ENCODE assay signal across 1 cellular context in the genomic region with DNA sequence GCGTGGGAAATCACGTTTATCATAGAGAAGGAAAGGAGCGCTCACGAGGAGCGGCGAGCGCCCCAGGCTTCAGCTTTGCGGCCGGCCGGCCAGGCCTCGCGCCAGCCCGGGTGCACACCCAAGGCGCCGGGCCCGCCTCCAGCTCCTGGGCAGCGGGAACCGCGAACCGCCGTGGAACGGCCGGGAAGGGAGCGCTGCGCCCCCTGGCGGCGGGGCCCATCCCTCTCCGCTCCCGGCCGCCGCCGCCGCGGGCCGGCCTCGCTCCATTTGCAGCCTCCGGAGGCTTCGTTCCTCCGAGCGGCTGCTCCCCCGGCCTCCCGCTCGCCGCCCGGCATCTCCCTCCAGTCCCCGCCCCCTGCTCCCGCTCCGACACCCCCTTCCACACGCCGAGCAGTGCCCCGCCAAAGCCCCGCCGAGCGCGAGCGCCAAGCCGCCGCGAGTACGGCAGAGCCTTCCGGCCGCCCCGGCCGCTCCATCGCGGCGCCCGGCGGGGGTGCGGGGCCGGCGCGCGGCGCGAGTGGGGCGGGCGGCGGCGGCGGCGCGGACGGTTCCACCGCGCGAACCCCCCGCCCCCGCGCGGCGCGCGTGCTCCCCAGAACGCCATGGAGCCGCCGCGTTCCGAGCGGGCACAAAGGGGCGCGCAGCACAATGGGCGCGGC.
A peak's percentile ranks its signal among the peaks of the same experiment; 100 is the strongest.
TF ChIP-seq lines count a peak whose summit lies in the region.

No MANE protein-coding gene starts in this region.

TF ChIP-seq in K562, 482 proteins besides CTCF, POLR2A, EP300 and RAD21 (continued from another document and continues in another):
- TF ChIP-seq, protein P1, sequence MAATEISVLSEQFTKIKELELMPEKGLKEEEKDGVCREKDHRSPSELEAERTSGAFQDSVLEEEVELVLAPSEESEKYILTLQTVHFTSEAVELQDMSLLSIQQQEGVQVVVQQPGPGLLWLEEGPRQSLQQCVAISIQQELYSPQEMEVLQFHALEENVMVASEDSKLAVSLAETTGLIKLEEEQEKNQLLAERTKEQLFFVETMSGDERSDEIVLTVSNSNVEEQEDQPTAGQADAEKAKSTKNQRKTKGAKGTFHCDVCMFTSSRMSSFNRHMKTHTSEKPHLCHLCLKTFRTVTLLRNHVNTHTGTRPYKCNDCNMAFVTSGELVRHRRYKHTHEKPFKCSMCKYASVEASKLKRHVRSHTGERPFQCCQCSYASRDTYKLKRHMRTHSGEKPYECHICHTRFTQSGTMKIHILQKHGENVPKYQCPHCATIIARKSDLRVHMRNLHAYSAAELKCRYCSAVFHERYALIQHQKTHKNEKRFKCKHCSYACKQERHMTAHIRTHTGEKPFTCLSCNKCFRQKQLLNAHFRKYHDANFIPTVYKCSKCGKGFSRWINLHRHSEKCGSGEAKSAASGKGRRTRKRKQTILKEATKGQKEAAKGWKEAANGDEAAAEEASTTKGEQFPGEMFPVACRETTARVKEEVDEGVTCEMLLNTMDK (IDR thresholded peaks at IDR 0.05; ENCODE audit: borderline replicate concordance, insufficient read depth, low read depth, low read length, poor library complexity, severe bottlenecking), result peak; percentile 79
- no peak for TF ChIP-seq ZNF408 (CRISPR knock-in tag; IDR thresholded peaks at IDR 0.05; ENCODE audit: low read depth)
- no peak for TF ChIP-seq BCL6 (CRISPR knock-in tag; IDR thresholded peaks at IDR 0.05)
- peak in 1 of 2 experiments; percentile 29; a peak in 1 of 4 replicates for TF ChIP-seq HDAC1 (IDR thresholded peaks at IDR 0.05)
- TF ChIP-seq HDAC6 (IDR thresholded peaks at IDR 0.05; ENCODE audit: low read depth, low read length), result no peak
- no peak; the same call in 1 of the 2 replicates for TF ChIP-seq ZBTB1 (CRISPR knock-in tag; IDR thresholded peaks at IDR 0.05; ENCODE audit: borderline replicate concordance, low read depth)
- TF ChIP-seq, protein P2, sequence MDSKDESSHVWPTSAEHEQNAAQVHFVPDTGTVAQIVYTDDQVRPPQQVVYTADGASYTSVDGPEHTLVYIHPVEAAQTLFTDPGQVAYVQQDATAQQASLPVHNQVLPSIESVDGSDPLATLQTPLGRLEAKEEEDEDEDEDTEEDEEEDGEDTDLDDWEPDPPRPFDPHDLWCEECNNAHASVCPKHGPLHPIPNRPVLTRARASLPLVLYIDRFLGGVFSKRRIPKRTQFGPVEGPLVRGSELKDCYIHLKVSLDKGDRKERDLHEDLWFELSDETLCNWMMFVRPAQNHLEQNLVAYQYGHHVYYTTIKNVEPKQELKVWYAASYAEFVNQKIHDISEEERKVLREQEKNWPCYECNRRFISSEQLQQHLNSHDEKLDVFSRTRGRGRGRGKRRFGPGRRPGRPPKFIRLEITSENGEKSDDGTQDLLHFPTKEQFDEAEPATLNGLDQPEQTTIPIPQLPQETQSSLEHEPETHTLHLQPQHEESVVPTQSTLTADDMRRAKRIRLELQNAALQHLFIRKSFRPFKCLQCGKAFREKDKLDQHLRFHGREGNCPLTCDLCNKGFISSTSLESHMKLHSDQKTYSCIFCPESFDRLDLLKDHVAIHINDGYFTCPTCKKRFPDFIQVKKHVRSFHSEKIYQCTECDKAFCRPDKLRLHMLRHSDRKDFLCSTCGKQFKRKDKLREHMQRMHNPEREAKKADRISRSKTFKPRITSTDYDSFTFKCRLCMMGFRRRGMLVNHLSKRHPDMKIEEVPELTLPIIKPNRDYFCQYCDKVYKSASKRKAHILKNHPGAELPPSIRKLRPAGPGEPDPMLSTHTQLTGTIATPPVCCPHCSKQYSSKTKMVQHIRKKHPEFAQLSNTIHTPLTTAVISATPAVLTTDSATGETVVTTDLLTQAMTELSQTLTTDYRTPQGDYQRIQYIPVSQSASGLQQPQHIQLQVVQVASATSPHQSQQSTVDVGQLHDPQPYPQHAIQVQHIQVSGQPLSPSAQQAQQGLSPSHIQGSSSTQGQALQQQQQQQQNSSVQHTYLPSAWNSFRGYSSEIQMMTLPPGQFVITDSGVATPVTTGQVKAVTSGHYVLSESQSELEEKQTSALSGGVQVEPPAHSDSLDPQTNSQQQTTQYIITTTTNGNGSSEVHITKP (IDR thresholded peaks at IDR 0.05; ENCODE audit: partially characterized antibody), result peak; percentile 42
- no peak for TF ChIP-seq MTA1 (IDR thresholded peaks at IDR 0.05; ENCODE audit: borderline replicate concordance)
- TF ChIP-seq GTF2E2 (tag; IDR thresholded peaks at IDR 0.05), result no peak
- TF ChIP-seq E2F3 (CRISPR knock-in tag; IDR thresholded peaks at IDR 0.05), result peak; percentile 75; the same call in 1 of the 2 replicates
- TF ChIP-seq POLR2AphosphoS2 (IDR thresholded peaks at IDR 0.05; ENCODE audit: low read length), result no peak
- no peak for TF ChIP-seq TAF7 (tag; IDR thresholded peaks at IDR 0.05)
- no peak for TF ChIP-seq TSC22D4 (tag; IDR thresholded peaks at IDR 0.05)
- TF ChIP-seq, protein P3, sequence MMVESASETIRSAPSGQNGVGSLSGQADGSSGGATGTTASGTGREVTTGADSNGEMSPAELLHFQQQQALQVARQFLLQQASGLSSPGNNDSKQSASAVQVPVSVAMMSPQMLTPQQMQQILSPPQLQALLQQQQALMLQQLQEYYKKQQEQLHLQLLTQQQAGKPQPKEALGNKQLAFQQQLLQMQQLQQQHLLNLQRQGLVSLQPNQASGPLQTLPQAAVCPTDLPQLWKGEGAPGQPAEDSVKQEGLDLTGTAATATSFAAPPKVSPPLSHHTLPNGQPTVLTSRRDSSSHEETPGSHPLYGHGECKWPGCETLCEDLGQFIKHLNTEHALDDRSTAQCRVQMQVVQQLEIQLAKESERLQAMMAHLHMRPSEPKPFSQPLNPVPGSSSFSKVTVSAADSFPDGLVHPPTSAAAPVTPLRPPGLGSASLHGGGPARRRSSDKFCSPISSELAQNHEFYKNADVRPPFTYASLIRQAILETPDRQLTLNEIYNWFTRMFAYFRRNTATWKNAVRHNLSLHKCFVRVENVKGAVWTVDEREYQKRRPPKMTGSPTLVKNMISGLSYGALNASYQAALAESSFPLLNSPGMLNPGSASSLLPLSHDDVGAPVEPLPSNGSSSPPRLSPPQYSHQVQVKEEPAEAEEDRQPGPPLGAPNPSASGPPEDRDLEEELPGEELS (CRISPR knock-in tag; IDR thresholded peaks at IDR 0.05; ENCODE audit: borderline replicate concordance), result no peak; the same call in 1 of the 2 replicates
- TF ChIP-seq NR2C2 (CRISPR knock-in tag; IDR thresholded peaks at IDR 0.05), result no peak
- TF ChIP-seq NR2C2 (tag; IDR thresholded peaks at IDR 0.05), result no peak
- TF ChIP-seq SIN3B (IDR thresholded peaks at IDR 0.05; ENCODE audit: low read depth), result no peak
- peak; percentile 23; the same call in 1 of the 2 replicates for TF ChIP-seq HDAC8 (tag; IDR thresholded peaks at IDR 0.05)
- no peak for TF ChIP-seq CBX3 (IDR thresholded peaks at IDR 0.05; ENCODE audit: borderline replicate concordance in 1 of 2, low read length in 2 of 2)
- no peak for TF ChIP-seq TEAD4 (IDR thresholded peaks at IDR 0.05; ENCODE audit: low read length)
- no peak for TF ChIP-seq TEAD4 (CRISPR knock-in tag; IDR thresholded peaks at IDR 0.05; ENCODE audit: borderline replicate concordance)
- no peak for TF ChIP-seq TCF7 (IDR thresholded peaks at IDR 0.05; ENCODE audit: borderline replicate concordance)
- TF ChIP-seq, protein P4, sequence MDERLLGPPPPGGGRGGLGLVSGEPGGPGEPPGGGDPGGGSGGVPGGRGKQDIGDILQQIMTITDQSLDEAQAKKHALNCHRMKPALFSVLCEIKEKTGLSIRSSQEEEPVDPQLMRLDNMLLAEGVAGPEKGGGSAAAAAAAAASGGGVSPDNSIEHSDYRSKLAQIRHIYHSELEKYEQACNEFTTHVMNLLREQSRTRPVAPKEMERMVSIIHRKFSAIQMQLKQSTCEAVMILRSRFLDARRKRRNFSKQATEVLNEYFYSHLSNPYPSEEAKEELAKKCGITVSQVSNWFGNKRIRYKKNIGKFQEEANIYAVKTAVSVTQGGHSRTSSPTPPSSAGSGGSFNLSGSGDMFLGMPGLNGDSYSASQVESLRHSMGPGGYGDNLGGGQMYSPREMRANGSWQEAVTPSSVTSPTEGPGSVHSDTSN (CRISPR knock-in tag; IDR thresholded peaks at IDR 0.05; ENCODE audit: low read depth), result no peak
- TF ChIP-seq, protein P4 (tag; conservative IDR thresholded peaks at IDR 0.05; ENCODE audit: low read depth), result no peak
- peak; percentile 25; the same call in 1 of the 2 replicates for TF ChIP-seq KLF1 (tag; IDR thresholded peaks at IDR 0.05)
- TF ChIP-seq, protein P5, sequence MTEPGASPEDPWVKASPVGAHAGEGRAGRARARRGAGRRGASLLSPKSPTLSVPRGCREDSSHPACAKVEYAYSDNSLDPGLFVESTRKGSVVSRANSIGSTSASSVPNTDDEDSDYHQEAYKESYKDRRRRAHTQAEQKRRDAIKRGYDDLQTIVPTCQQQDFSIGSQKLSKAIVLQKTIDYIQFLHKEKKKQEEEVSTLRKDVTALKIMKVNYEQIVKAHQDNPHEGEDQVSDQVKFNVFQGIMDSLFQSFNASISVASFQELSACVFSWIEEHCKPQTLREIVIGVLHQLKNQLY (CRISPR knock-in tag; conservative IDR thresholded peaks at IDR 0.05), result no peak
- TF ChIP-seq HNRNPH1 (optimal IDR thresholded peaks at IDR 0.05; ENCODE audit: low read depth, low read length), result no peak
- TF ChIP-seq, protein P6, sequence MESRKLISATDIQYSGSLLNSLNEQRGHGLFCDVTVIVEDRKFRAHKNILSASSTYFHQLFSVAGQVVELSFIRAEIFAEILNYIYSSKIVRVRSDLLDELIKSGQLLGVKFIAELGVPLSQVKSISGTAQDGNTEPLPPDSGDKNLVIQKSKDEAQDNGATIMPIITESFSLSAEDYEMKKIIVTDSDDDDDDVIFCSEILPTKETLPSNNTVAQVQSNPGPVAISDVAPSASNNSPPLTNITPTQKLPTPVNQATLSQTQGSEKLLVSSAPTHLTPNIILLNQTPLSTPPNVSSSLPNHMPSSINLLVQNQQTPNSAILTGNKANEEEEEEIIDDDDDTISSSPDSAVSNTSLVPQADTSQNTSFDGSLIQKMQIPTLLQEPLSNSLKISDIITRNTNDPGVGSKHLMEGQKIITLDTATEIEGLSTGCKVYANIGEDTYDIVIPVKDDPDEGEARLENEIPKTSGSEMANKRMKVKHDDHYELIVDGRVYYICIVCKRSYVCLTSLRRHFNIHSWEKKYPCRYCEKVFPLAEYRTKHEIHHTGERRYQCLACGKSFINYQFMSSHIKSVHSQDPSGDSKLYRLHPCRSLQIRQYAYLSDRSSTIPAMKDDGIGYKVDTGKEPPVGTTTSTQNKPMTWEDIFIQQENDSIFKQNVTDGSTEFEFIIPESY (CRISPR knock-in tag; IDR thresholded peaks at IDR 0.05), result peak; percentile 28; the same call in 1 of the 2 replicates
- peak; percentile 34; the same call in 1 of the 2 replicates for TF ChIP-seq JUND (IDR thresholded peaks at IDR 0.05; ENCODE audit: borderline replicate concordance, low read depth, low read length)
- no peak; the same call in 2 of the 3 replicates for TF ChIP-seq JUND (tag; IDR thresholded peaks at IDR 0.05; ENCODE audit: borderline replicate concordance, low read depth, low read length)
- no peak for TF ChIP-seq SRSF9 (IDR thresholded peaks at IDR 0.05; ENCODE audit: borderline replicate concordance, low read depth, low read length)
- TF ChIP-seq LEF1 (IDR thresholded peaks at IDR 0.05), result no peak
- no peak for TF ChIP-seq NELFE (IDR thresholded peaks at IDR 0.05; ENCODE audit: insufficient read depth, insufficient read length)
- TF ChIP-seq IRF2 (CRISPR knock-in tag; IDR thresholded peaks at IDR 0.05), result no peak
- TF ChIP-seq ZNF263 (CRISPR knock-in tag; IDR thresholded peaks at IDR 0.05; ENCODE audit: borderline replicate concordance), result no peak; the same call in 1 of the 2 replicates
- no peak for TF ChIP-seq SMARCA4 (IDR thresholded peaks at IDR 0.05)
- TF ChIP-seq, protein P7, sequence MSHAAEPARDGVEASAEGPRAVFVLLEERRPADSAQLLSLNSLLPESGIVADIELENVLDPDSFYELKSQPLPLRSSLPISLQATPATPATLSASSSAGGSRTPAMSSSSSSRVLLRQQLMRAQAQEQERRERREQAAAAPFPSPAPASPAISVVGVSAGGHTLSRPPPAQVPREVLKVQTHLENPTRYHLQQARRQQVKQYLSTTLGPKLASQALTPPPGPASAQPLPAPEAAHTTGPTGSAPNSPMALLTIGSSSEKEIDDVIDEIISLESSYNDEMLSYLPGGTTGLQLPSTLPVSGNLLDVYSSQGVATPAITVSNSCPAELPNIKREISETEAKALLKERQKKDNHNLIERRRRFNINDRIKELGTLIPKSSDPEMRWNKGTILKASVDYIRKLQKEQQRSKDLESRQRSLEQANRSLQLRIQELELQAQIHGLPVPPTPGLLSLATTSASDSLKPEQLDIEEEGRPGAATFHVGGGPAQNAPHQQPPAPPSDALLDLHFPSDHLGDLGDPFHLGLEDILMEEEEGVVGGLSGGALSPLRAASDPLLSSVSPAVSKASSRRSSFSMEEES (CRISPR knock-in tag; IDR thresholded peaks at IDR 0.05), result no peak
- TF ChIP-seq ZNF146 (CRISPR knock-in tag; IDR thresholded peaks at IDR 0.05; ENCODE audit: unreplicated experiment), result no peak
- TF ChIP-seq RCOR1 (IDR thresholded peaks at IDR 0.05; ENCODE audit: borderline replicate concordance in 1 of 2, low read depth in 2 of 2, low read length in 2 of 2), result peak in 1 of 2 experiments; percentile 73; a peak in 2 of 4 replicates
- TF ChIP-seq ESRRA (IDR thresholded peaks at IDR 0.05; ENCODE audit: borderline replicate concordance, low read depth), result no peak; the same call in 1 of the 2 replicates
- no peak for TF ChIP-seq BRD9 (IDR thresholded peaks at IDR 0.05; ENCODE audit: low read depth, partially characterized antibody)
- TF ChIP-seq ETV6 (IDR thresholded peaks at IDR 0.05; ENCODE audit: borderline replicate concordance in 1 of 2, low read depth in 2 of 2, low read length in 1 of 2), result no peak
- no peak for TF ChIP-seq ETV6 (CRISPR knock-in tag; IDR thresholded peaks at IDR 0.05; ENCODE audit: borderline replicate concordance)
- TF ChIP-seq, protein P8, sequence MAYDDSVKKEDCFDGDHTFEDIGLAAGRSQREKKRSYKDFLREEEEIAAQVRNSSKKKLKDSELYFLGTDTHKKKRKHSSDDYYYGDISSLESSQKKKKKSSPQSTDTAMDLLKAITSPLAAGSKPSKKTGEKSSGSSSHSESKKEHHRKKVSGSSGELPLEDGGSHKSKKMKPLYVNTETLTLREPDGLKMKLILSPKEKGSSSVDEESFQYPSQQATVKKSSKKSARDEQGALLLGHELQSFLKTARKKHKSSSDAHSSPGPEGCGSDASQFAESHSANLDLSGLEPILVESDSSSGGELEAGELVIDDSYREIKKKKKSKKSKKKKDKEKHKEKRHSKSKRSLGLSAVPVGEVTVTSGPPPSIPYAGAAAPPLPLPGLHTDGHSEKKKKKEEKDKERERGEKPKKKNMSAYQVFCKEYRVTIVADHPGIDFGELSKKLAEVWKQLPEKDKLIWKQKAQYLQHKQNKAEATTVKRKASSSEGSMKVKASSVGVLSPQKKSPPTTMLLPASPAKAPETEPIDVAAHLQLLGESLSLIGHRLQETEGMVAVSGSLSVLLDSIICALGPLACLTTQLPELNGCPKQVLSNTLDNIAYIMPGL (CRISPR knock-in tag; IDR thresholded peaks at IDR 0.05), result peak; percentile 88; the same call in 1 of the 2 replicates
